In genomic region chr22:21559345-21560125, GRCh38 we compare ENCODE assay signal across 5 cellular contexts. TPM values are rescaled to one million over a fixed set of nuclear protein-coding genes. Genes with fewer than 3 reads are reported as not detected.
"Had no signal": no experiment of that assay in that cellular context is flagged by ENCODE, and none has a peak within 500 bp of the region (broad histone marks: within the 10 kb centered on the region; RNA-seq: fewer than 3 reads in every experiment).

No MANE protein-coding gene starts in this region.

RNA-seq across cellular contexts. Expression of gene RIMBP3C, which starts 8.3 kb away (rescaled TPM):
- total RNA-seq: esophagus squamous epithelium, myocyte, pulmonary artery endothelial cell, uterus had no signal
- polyA plus RNA-seq: heart right ventricle had no signal
